Comparison of ENCODE assay signal across 1 cellular context in genomic region chr1:187734427-187734826, GRCh38.
TF ChIP-seq lines count a peak whose summit lies in the region.

No MANE protein-coding gene starts in this region.

TF ChIP-seq in GM23338, 12 proteins besides CTCF, POLR2A, EP300 and RAD21 (continued from another document):
- TF ChIP-seq ZNF462 (CRISPR knock-in tag; IDR thresholded peaks at IDR 0.05), result no peak
- no peak for TF ChIP-seq JUNB (IDR thresholded peaks at IDR 0.05; ENCODE audit: unreplicated experiment)
TF ChIP-seq in GM23338: peak in this region for 0.
